Comparison of ENCODE assay signal across 20 cellular contexts in the genomic region with DNA sequence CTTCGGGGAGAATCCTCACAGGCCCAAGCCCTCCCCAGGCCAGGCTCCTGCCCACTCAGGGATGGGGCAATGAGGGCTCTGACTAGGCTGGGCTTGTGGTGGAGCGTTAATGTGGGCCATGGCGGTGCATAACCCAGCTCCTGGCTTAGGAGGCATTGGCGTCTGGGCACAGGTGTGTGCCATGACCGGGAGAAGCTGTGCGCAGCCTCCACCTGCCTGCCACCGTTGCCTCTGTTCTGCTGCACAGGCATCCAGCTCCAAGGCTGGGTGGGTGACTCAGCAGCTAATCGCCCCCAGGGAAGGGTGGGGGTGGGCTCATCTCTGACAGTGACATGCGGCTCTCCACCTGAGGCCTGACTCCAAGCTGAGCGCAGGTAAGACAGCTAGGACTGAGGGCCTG. TPM values are rescaled to one million over a fixed set of nuclear protein-coding genes. Genes with fewer than 3 reads are reported as not detected.
A peak's percentile ranks its signal among the peaks of the same experiment; 100 is the strongest.
DNase-seq lines count a peak whose midpoint lies in the region; ATAC-seq, FAIRE-seq and TF ChIP-seq lines count a peak whose summit lies in the region.
"Had no signal": no experiment of that assay in that cellular context is flagged by ENCODE, and none has a peak within 500 bp of the region (broad histone marks: within the 10 kb centered on the region; RNA-seq: fewer than 3 reads in every experiment).

No MANE protein-coding gene starts in this region.

- H3K9ac ChIP-seq in mammary epithelial cell (ENCODE audit: insufficient read depth, low read length) (no peak overlapping the region), kidney (ENCODE audit: low read length in 2 of 2) (no peak overlapping the region), smooth muscle cell (ENCODE audit: low read depth) (no peak overlapping the region)

- CTCF ChIA-PET in mammary epithelial cell (lab: Charles Lee; ENCODE audit: low non-redundant PET) (no interaction called here), MCF 10A (lab: Yijun Ruan, JAX) (no interaction called here)

- no peak for TF ChIP-seq CTCF in mammary epithelial cell (conservative IDR thresholded peaks at IDR 0.05 in 1 of 2, IDR thresholded peaks at IDR 0.05 in 1 of 2; ENCODE audit: extremely low read depth in 1 of 2, insufficient read depth in 1 of 2, low read depth in 1 of 2, low read length in 2 of 2)
- no peak for TF ChIP-seq CTCF in MCF 10A (IDR thresholded peaks at IDR 0.05; ENCODE audit: unreplicated experiment)
- TF ChIP-seq CTCF in kidney (IDR thresholded peaks at IDR 0.05; ENCODE audit: borderline replicate concordance, extremely low read depth, insufficient read depth): no peak
- no peak for TF ChIP-seq CTCF in spleen (IDR thresholded peaks at IDR 0.05 in 8 of 11, conservative IDR thresholded peaks at IDR 0.05 in 3 of 11)
- no peak for TF ChIP-seq CTCF in smooth muscle cell (IDR thresholded peaks at IDR 0.05; ENCODE audit: borderline replicate concordance, insufficient read depth, poor library complexity, severe bottlenecking)
- no peak for TF ChIP-seq CTCF in upper lobe of right lung (IDR thresholded peaks at IDR 0.05)

- TSS peak; percentile 28 for BruUV-seq in mammary epithelial cell (replicated peaks; lab: Mats Ljungman, UMichigan)
- no TSS peak for BruUV-seq in MCF 10A (replicated peaks; lab: Mats Ljungman, UMichigan)

- TF ChIP-seq POLR2A in spleen (IDR thresholded peaks at IDR 0.05): no peak

- no peak overlapping the region for H3K27ac ChIP-seq in mammary epithelial cell (ENCODE audit: insufficient read depth, low read depth, low read length)
- H3K27ac ChIP-seq in caudate nucleus (ENCODE audit: low read depth, low read length): peak overlapping the region; percentile 68
- no peak overlapping the region for H3K27ac ChIP-seq in kidney (ENCODE audit: low read depth in 2 of 2, low read length in 2 of 2)
- H3K27ac ChIP-seq in spleen: no peak overlapping the region
- no peak overlapping the region for H3K27ac ChIP-seq in smooth muscle cell (ENCODE audit: low read depth)
- H3K27ac ChIP-seq in upper lobe of right lung: no peak overlapping the region
- H3K27ac ChIP-seq: A549, SK-N-MC had no signal

- H3K4me3 Mint-ChIP-seq in MCF 10A (ENCODE audit: unreplicated experiment): no peak overlapping the region

- H3K36me3 Mint-ChIP-seq in MCF 10A (ENCODE audit: insufficient read depth, unreplicated experiment): peaks cover 15% of the 10 kb centered on the region

- H4K20me1 ChIP-seq in mammary epithelial cell (ENCODE audit: insufficient read depth, low read length): no peaks in the 10 kb centered on the region
- no peaks in the 10 kb centered on the region for H4K20me1 ChIP-seq in smooth muscle cell (ENCODE audit: low read depth)

- H3K27ac Mint-ChIP-seq in MCF 10A (ENCODE audit: low read depth, unreplicated experiment): no peak overlapping the region

- H2AFZ ChIP-seq in mammary epithelial cell (ENCODE audit: low read depth, low read length) (no peak overlapping the region), smooth muscle cell (ENCODE audit: low read depth) (no peak overlapping the region)

- no peak for ATAC-seq in upper lobe of right lung
- ATAC-seq: A549, HCT116, K562, Panc1 had no signal

- dilution Hi-C loops in mammary epithelial cell (cut with HindIII; ENCODE audit: low sequenced_read_pairs): no loop called here

- H3K36me3 ChIP-seq in mammary epithelial cell (ENCODE audit: insufficient read depth, low read length) (peaks cover 4% of the 10 kb centered on the region), kidney (ENCODE audit: control insufficient read depth in 1 of 2, insufficient read depth in 2 of 2, low read length in 2 of 2) (peaks cover 6 to 8% of the 10 kb centered on the region in 2 donors), spleen (peaks cover 0 to 66% (median 38%) of the 10 kb centered on the region in 6 donors), smooth muscle cell (ENCODE audit: low read depth) (no peaks in the 10 kb centered on the region), upper lobe of right lung (peaks cover 30% of the 10 kb centered on the region)

- H3K79me2 ChIP-seq in mammary epithelial cell (ENCODE audit: insufficient read depth, low read length) (peaks cover 2% of the 10 kb centered on the region), smooth muscle cell (ENCODE audit: low read depth) (no peaks in the 10 kb centered on the region)

- WGBS in mammary epithelial cell (ENCODE audit: low coverage, missing lambda C conversion rate): 89% methylated on average over 3 of the region's 10 CpGs
- 83 to 96% (median 93%) methylated on average over 3 to 10 of the region's 10 CpGs for WGBS in spleen, 5 donors
- WGBS in smooth muscle cell (ENCODE audit: low lambda C conversion rate): 73% methylated on average over 10 of the region's 10 CpGs

- no peaks in the 10 kb centered on the region for H3K9me3 ChIP-seq in mammary epithelial cell (replicated peaks; ENCODE audit: insufficient read depth, low read length)
- H3K9me3 ChIP-seq in kidney (ENCODE audit: control insufficient read depth in 1 of 2, low read length in 2 of 2): no peaks in the 10 kb centered on the region
- H3K9me3 ChIP-seq in spleen: no peaks in the 10 kb centered on the region
- H3K9me3 ChIP-seq in smooth muscle cell (replicated peaks; ENCODE audit: low read depth): no peaks in the 10 kb centered on the region
- H3K9me3 ChIP-seq in upper lobe of right lung: no peaks in the 10 kb centered on the region
- H3K9me3 ChIP-seq: A549 had no signal

- intact Hi-C loops in mammary epithelial cell (cut with micrococcal nuclease) (no loop called here), MCF 10A (cut with micrococcal nuclease) (no loop called here), kidney (cut with DNase I) (no loop called here), spleen (cut with DNase I; ENCODE audit: low total_unique reads) (no loop called here), upper lobe of right lung (cut with DNase I) (no loop called here)

- H3K4me1 ChIP-seq in mammary epithelial cell (ENCODE audit: insufficient read depth, low read length) (peaks cover 13% of the 10 kb centered on the region), kidney (ENCODE audit: control insufficient read depth in 1 of 2, insufficient read depth in 1 of 2, low read depth in 1 of 2, low read length in 2 of 2) (peaks cover 0 to 4% of the 10 kb centered on the region in 2 donors), spleen (peaks cover 0 to 47% (median 33%) of the 10 kb centered on the region in 6 donors), smooth muscle cell (ENCODE audit: low read depth) (peaks cover 6% of the 10 kb centered on the region), upper lobe of right lung (peaks cover 20% of the 10 kb centered on the region)

- peaks cover 20% of the 10 kb centered on the region for H3K4me1 Mint-ChIP-seq in MCF 10A (ENCODE audit: insufficient read depth, unreplicated experiment)

- H3K27me3 ChIP-seq in mammary epithelial cell (ENCODE audit: insufficient read depth, low read length) (no peaks in the 10 kb centered on the region), spleen (replicated peaks in 1 of 7) (peaks cover 0 to 6% (median 0%) of the 10 kb centered on the region in 7 donors), smooth muscle cell (ENCODE audit: low read depth) (peaks cover 24% of the 10 kb centered on the region), upper lobe of right lung (no peaks in the 10 kb centered on the region)

- no peak for FAIRE-seq in kidney (lab: Jason Lieb, UNC)
- FAIRE-seq: A549, K562 had no signal

- no peak overlapping the region for H3K4me3 ChIP-seq in mammary epithelial cell (replicated peaks in 1 of 3; ENCODE audit: insufficient read depth in 1 of 3, low read depth in 2 of 3, low read length in 3 of 3)
- H3K4me3 ChIP-seq in kidney (ENCODE audit: low read length in 2 of 2): no peak overlapping the region
- H3K4me3 ChIP-seq in spleen: no peak overlapping the region
- H3K4me3 ChIP-seq in smooth muscle cell: no peak overlapping the region
- no peak overlapping the region for H3K4me3 ChIP-seq in upper lobe of right lung
- H3K4me3 ChIP-seq: A549, K562, SK-N-MC had no signal

- no peaks in the 10 kb centered on the region for H3K9me3 Mint-ChIP-seq in MCF 10A (ENCODE audit: unreplicated experiment)

- no peak for DNase-seq in mammary epithelial cell
- DNase-seq in MCF 10A (ENCODE audit: unreplicated experiment): no peak
- DNase-seq in caudate nucleus (lab: John Stamatoyannopoulos, UW): peak in 48 of 61 donors; percentile 17 to 95 (median 68)
- DNase-seq in kidney: peak; percentile 63
- DNase-seq in spleen: peak; percentile 68
- no peak for DNase-seq in smooth muscle cell (lab: John Stamatoyannopoulos, UW; ENCODE audit: unreplicated experiment)
- DNase-seq in amygdala (lab: John Stamatoyannopoulos, UW): no peak
- DNase-seq in upper lobe of right lung: no peak
- DNase-seq: COR-L47, DMS153, NCI-H1436, NCI-H2029 treated with DMSO at 0.1 percent for 48 hours, NCI-H2171 treated with DMSO at 0.1 percent for 48 hours, NCI-H446 treated with DMSO at 0.1 percent for 48 hours, Right ventricle myocardium superior had no signal

- H3K4me2 ChIP-seq in mammary epithelial cell (ENCODE audit: insufficient read depth, low read depth, low read length) (no peak overlapping the region), smooth muscle cell (no peak overlapping the region)
- H3K4me2 ChIP-seq: A549 had no signal

- POLR2A ChIA-PET in MCF 10A (lab: Yijun Ruan, JAX): no interaction called here

- no peaks in the 10 kb centered on the region for H3K27me3 Mint-ChIP-seq in MCF 10A (ENCODE audit: insufficient read depth, unreplicated experiment)

- H3F3A ChIP-seq in smooth muscle cell (ENCODE audit: low read depth): no peaks in the 10 kb centered on the region

- in situ Hi-C loops in mammary epithelial cell (cut with MboI; ENCODE audit: low sequenced_read_pairs in 2 of 2): loop anchor here in 1 of 2 donors (25.0 kb wide), 1 partner anchor 426 kb away; no protein-coding TSS in a partner anchor

RNA-seq across cellular contexts. Expression of gene ARHGAP27, which starts 3.5 kb away (rescaled TPM):
- total RNA-seq in mammary epithelial cell (10 to 100 TPM; 24.8 to 31.3 TPM), MCF 10A (2022) (30.5 and 47.6 TPM in 2 replicates), kidney (57.2 TPM), spleen (100 to 1,000 TPM in 6 of 7 donors, 10 to 100 TPM in 1; 97.8 to 151 (median 129) TPM), smooth muscle cell (3.0 and 3.6 TPM in 2 replicates), upper lobe of right lung (73.8 TPM)
- polyA plus RNA-seq in mammary epithelial cell (18.5 TPM), kidney (ENCODE audit: insufficient read depth, low read depth, low replicate concordance) (13.3 TPM), spleen (100 to 1,000 TPM in 1 of 3 donors, 10 to 100 TPM in 2; 43.6 to 103 (median 73.1) TPM), smooth muscle cell (3.7 and 9.0 TPM in 2 replicates)
- polyA minus RNA-seq in mammary epithelial cell: 11.2 TPM

RNA-seq across cellular contexts. Expression of gene PLEKHM1, which starts 54.4 kb away (rescaled TPM):
- total RNA-seq in mammary epithelial cell (10 to 100 TPM; 54.3 to 94.1 TPM), MCF 10A (2022) (53.4 and 87.4 TPM in 2 replicates), kidney (46.6 TPM), spleen (100 to 1,000 TPM in 3 of 7 donors, 10 to 100 TPM in 4; 66.1 to 121 (median 84.9) TPM), smooth muscle cell (14.8 and 15.1 TPM in 2 replicates), upper lobe of right lung (69.8 TPM)
- polyA plus RNA-seq in mammary epithelial cell (25.2 TPM), kidney (ENCODE audit: insufficient read depth, low read depth, low replicate concordance) (13.3 TPM), spleen (10 to 100 TPM in 2 of 3 donors, 1 to 10 TPM in 1; 7.4 to 19.3 (median 12.4) TPM), smooth muscle cell (8.7 and 9.8 TPM in 2 replicates)
- polyA minus RNA-seq in mammary epithelial cell: 63.7 TPM

Comparison
In these comparisons a context has a peak if more than half of its experiments do, and no peak if none do; other contexts are left out.
1. DNase-seq: peak in caudate nucleus (48 of 61), kidney (single experiment) and spleen (single experiment); none in mammary epithelial cell (single experiment), MCF 10A (single experiment), smooth muscle cell (single experiment), amygdala (0 of 56) and upper lobe of right lung (single experiment).